ENCODE assay signal across 8 cellular contexts in the genomic region with DNA sequence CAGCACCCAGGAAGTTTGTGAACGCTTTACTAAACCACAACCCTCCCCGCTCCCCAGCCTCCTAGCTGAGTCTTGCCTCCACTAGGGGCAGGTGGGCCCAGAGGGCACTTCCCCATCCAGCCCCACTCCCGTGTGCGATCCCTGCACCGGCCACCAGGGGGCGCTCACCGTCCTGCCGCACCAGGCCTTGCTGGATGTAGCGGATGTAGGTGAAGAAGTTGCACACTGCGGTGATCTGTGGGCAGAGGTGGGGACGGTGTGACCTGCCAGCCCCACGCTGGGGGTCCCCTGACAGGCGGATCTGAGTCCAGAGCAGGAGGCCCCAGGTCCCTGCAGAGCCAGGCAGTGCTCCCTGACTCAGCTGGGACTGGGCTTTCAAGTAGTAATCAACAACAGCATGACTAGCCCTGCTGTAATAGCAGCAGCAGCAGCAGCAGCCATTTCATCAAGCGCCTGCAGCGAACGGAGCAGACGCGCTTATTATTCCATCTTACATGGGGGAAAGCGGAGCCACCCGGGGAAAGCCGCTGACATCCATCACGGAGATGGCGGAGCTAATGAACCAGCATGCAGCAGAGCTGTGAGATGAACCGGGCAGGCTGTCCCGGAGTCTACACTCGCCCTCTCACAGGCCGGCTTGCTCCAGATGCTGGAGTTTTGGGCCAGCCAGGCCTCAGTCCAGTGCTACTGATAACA. TPM values are rescaled to one million over a fixed set of nuclear protein-coding genes. Genes with fewer than 3 reads are reported as not detected.
DNase-seq lines count a peak whose midpoint lies in the region; ATAC-seq lines count a peak whose summit lies in the region.

No MANE protein-coding gene starts in this region.

- peak; percentile 80 for ATAC-seq in GM19025 (IDR thresholded peaks at IDR 0.05; ENCODE audit: low read depth, unreplicated experiment)

- no peak overlapping the region for H3K4me3 ChIP-seq in effector memory CD4-positive, alpha-beta T cell (ENCODE audit: insufficient read depth, low read depth, low read length, poor library complexity, severe bottlenecking)

- H3K9me3 ChIP-seq in effector memory CD4-positive, alpha-beta T cell (ENCODE audit: control insufficient read depth, low read length): no peaks in the 10 kb centered on the region

- H3K27ac ChIP-seq in effector memory CD4-positive, alpha-beta T cell (ENCODE audit: insufficient read depth, low read length, poor library complexity, severe bottlenecking): no peak overlapping the region

- DNase-seq in AG20443 (ENCODE audit: low spot score) (peak; percentile 91), HT-29 (ENCODE audit: low spot score) (peak; percentile 95), NOMO-1 treated with DMSO at 0.1 percent for 48 hours (lab: John Stamatoyannopoulos, UW; ENCODE audit: unreplicated experiment) (peak; percentile 76), mesenteric fat pad (ENCODE audit: low spot score) (peak; percentile 96)
- DNase-seq in activated CD8-positive, alpha-beta memory T cell treated with anti-CD3 and anti-CD28 coated beads for 24 hours: peak; percentile 99
- DNase-seq in effector memory CD4-positive, alpha-beta T cell: peak; percentile 83 to 86 (median 85)
- DNase-seq in stimulated activated CD8-positive, alpha-beta memory T cell treated with anti-CD3 and anti-CD28 coated beads, Interleukin-4, amount 100 ng/mL, for 1 hour (ENCODE audit: low read depth in 2 of 2, low spot score in 1 of 2): peak; percentile 84 to 85

- H3K27me3 ChIP-seq in effector memory CD4-positive, alpha-beta T cell (replicated peaks; ENCODE audit: control insufficient read depth, insufficient read depth, low read length, poor library complexity, severe bottlenecking): no peaks in the 10 kb centered on the region

- no peaks in the 10 kb centered on the region for H3K4me1 ChIP-seq in effector memory CD4-positive, alpha-beta T cell (ENCODE audit: control insufficient read depth, insufficient read depth, low read length, poor library complexity, severe bottlenecking)

- H3K36me3 ChIP-seq in effector memory CD4-positive, alpha-beta T cell (ENCODE audit: control insufficient read depth, insufficient read depth, low read length): no peaks in the 10 kb centered on the region

RNA-seq across cellular contexts. Expression of a gene that starts 7.9 kb away (rescaled TPM):
- total RNA-seq in HT-29 (2014; rRNA removed; shearing (Covaris generic)): 42.2 and 44.0 TPM in 2 replicates
- 387 TPM for total RNA-seq in mesenteric fat pad

RNA-seq across cellular contexts. Expression of a gene that starts 18.1 kb away (rescaled TPM):
- total RNA-seq in HT-29 (2014; rRNA removed; shearing (Covaris generic)): 1.6 TPM in 1 of 2 replicates, not detected in the other
- total RNA-seq in mesenteric fat pad: 36.5 TPM

RNA-seq across cellular contexts. Expression of a gene that starts 50.9 kb away (rescaled TPM):
- total RNA-seq in HT-29 (2014; rRNA removed; shearing (Covaris generic)): 0.46 TPM in 1 of 2 replicates, not detected in the other
- 13.2 TPM for total RNA-seq in mesenteric fat pad

Comparison
In these comparisons a context has a peak if more than half of its experiments do, and no peak if none do; other contexts are left out.
1. RNA of a gene that starts 18.1 kb away (total RNA-seq): 36.5 TPM in mesenteric fat pad (single experiment); 1.6 TPM in HT-29; every median in the first group is over 10 times any median in the second.
2. Peak in every context shown above with its lines, with median percentiles within 50 percentile points of each other: DNase-seq.